Comparison of ENCODE assay signal across 32 cellular contexts in genomic region chr1:64427879-64428278, GRCh38.
"Had no signal": no experiment of that assay in that cellular context is flagged by ENCODE, and none has a peak within 500 bp of the region (broad histone marks: within the 10 kb centered on the region; RNA-seq: fewer than 3 reads in every experiment).

No MANE protein-coding gene starts in this region.

- H3K9me3 ChIP-seq: adrenal gland, body of pancreas, breast epithelium had no signal

- H3K4me1 ChIP-seq: body of pancreas, breast epithelium had no signal

- H3K27ac ChIP-seq: adrenal gland, body of pancreas, brain microvascular endothelial cell, breast epithelium, VCaP had no signal

- H3K27me3 ChIP-seq: adrenal gland, body of pancreas, brain microvascular endothelial cell, breast epithelium had no signal

- H3K36me3 ChIP-seq: adrenal gland, brain microvascular endothelial cell, breast epithelium had no signal

- ATAC-seq: activated CD8-positive, alpha-beta T cell treated with anti-CD3 and anti-CD28 coated beads for 36 hours; activated naive CD4-positive, alpha-beta T cell treated with anti-CD3 and anti-CD28 coated beads, Interleukin-2, amount 50 U/mL, for 72 hours; activated T-cell treated with anti-CD3 and anti-CD28 coated beads, Interleukin-2, amount 50 U/mL, for 4 hours; activated T-cell treated with anti-CD3 and anti-CD28 coated beads, Interleukin-2, amount 50 U/mL, for 72 hours; activated T-helper 17 cell treated with anti-CD3 and anti-CD28 coated beads, Interleukin-2, amount 50 U/mL, for 72 hours; body of pancreas had no signal

- DNase-seq: activated B cell treated with CpG ODN at 0.5 μM for 24 hours; activated CD4-positive, alpha-beta memory T cell treated with anti-CD3 and anti-CD28 coated beads for 36 hours; activated CD4-positive, alpha-beta T cell treated with anti-CD3 and anti-CD28 coated beads for 4 hours; activated CD4-positive, alpha-beta T cell treated with anti-CD3 and anti-CD28 coated beads, Interleukin-2, amount 10 ng/mL, durations not matched to agents 24 days and 14 days; activated CD4-positive, alpha-beta T cell treated with anti-CD3 and anti-CD28 coated beads, Interleukin-2, amount 50 U/mL, for 1 hour; activated CD4-positive, alpha-beta T cell treated with anti-CD3 and anti-CD28 coated beads, Interleukin-2, amount 50 U/mL, for 4 hours; activated CD4-positive, CD25-positive, alpha-beta regulatory T cell treated with anti-CD3 and anti-CD28 coated beads, Interleukin-2, amount 50 U/mL, for 72 hours; activated CD8-positive, alpha-beta memory T cell treated with anti-CD3 and anti-CD28 coated beads, Interleukin-2, amount 50 U/mL, for 4 hours; activated CD8-positive, alpha-beta T cell treated with anti-CD3 and anti-CD28 coated beads for 36 hours; activated effector memory CD4-positive, alpha-beta T cell treated with anti-CD3 and anti-CD28 coated beads, Interleukin-2, amount 50 U/mL, for 16 hours; activated gamma-delta T cell treated with Interleukin-2 at 50 U/mL for 16 hours; activated naive CD4-positive, alpha-beta T cell; activated naive CD4-positive, alpha-beta T cell treated with anti-CD3 and anti-CD28 coated beads for 36 hours; activated naive CD4-positive, alpha-beta T cell treated with anti-CD3 and anti-CD28 coated beads, Interleukin-2, amount 50 U/mL, for 16 hours; activated naive CD8-positive, alpha-beta T cell treated with anti-CD3 and anti-CD28 coated beads for 36 hours; activated T-cell treated with anti-CD3 and anti-CD28 coated beads for 4 hours; activated T-cell treated with anti-CD3 and anti-CD28 coated beads, Interleukin-2, amount 50 U/mL, for 1 hour; activated T-cell treated with anti-CD3 and anti-CD28 coated beads, Interleukin-2, amount 50 U/mL, for 4 hours; activated T-cell treated with anti-CD3 and anti-CD28 coated beads, Interleukin-2, amount 50 U/mL, for 72 hours; adrenal gland; amniotic stem cell; aorta; body of pancreas; brain microvascular endothelial cell; central memory CD4-positive, alpha-beta T cell; T-helper 1 cell; T-helper 2 cell; T-helper 9 cell had no signal

- H3K4me3 ChIP-seq: adrenal gland, body of pancreas, breast epithelium had no signal
